ENCODE assay signal across 24 cellular contexts in the genomic region with DNA sequence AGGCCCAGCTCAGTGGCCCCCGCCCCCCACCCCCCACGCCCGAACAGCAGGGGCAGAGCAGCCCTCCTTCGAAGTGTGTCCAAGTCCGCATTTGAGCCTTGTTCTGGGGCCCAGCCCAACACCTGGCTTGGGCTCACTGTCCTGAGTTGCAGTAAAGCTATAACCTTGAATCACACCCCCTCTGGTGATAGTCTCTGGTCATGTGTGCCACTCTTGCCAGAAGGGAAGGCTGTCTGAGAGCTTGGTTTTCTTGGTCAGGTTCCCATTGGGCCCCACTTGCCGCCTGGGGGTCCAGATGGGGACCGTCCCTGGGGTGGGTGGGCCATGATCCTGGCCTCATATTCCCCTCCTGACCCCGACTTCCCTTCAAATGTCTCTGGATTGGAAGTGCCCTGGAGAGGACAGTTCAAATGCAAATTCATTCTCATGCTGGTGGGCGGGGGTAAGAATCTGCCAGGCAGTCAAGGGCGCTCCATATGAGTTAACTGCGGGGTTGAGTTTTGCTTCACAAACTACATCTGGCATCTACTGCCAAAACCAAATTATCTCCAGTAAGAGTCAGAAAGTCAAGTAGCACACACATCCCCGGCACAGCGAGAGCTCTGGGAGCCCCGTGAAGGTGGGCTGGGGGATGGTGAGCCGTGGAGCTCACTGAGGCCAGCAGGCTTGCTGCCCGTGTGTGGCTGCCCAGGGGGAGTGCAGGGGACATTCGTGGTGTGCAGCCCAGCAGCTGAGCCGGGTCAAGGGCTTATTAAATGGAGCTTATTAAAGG. TPM values are rescaled to one million over a fixed set of nuclear protein-coding genes. Genes with fewer than 3 reads are reported as not detected.
"Had no signal": no experiment of that assay in that cellular context is flagged by ENCODE, and none has a peak within 500 bp of the region (broad histone marks: within the 10 kb centered on the region; RNA-seq: fewer than 3 reads in every experiment).

No MANE protein-coding gene starts in this region.

- H3K36me3 Mint-ChIP-seq: activated naive CD4-positive, alpha-beta T cell treated with anti-CD3 and anti-CD28 coated beads, Interleukin-2, amount 50 U/mL, for 72 hours; mesothelial cell of epicardium; naive thymus-derived CD4-positive, alpha-beta T cell had no signal

- ATAC-seq: activated naive CD4-positive, alpha-beta T cell treated with anti-CD3 and anti-CD28 coated beads, Interleukin-2, amount 50 U/mL, for 72 hours; activated T-cell treated with anti-CD3 and anti-CD28 coated beads, Interleukin-2, amount 50 U/mL, for 72 hours; effector memory CD8-positive, alpha-beta T cell; heart left ventricle; left ventricle myocardium superior; naive thymus-derived CD4-positive, alpha-beta T cell; pancreas; psoas muscle; stimulated activated naive B cell treated with anti-CD40 and anti-IgM and Interleukin-4, amounts not matched to agents 10 μg/mL and 1 μg/mL and 100 μg/mL, for 72 hours had no signal

- H3K4me3 Mint-ChIP-seq: activated T-cell treated with anti-CD3 and anti-CD28 coated beads, Interleukin-2, amount 50 U/mL, for 72 hours; effector memory CD8-positive, alpha-beta T cell; mesothelial cell of epicardium; naive thymus-derived CD4-positive, alpha-beta T cell; stimulated activated naive B cell treated with anti-CD40 and anti-IgM and Interleukin-4, amounts not matched to agents 10 μg/mL and 1 μg/mL and 100 μg/mL, for 72 hours had no signal

- H3K27me3 ChIP-seq: pancreas, stomach, tibial artery had no signal

- H3K36me3 ChIP-seq: heart left ventricle, pancreas, stomach, tibial artery had no signal

- H3K9me3 ChIP-seq: heart left ventricle, pancreas, psoas muscle, stomach, tibial artery had no signal

- H3K9me3 Mint-ChIP-seq: activated naive CD4-positive, alpha-beta T cell treated with anti-CD3 and anti-CD28 coated beads, Interleukin-2, amount 50 U/mL, for 72 hours; activated T-cell treated with anti-CD3 and anti-CD28 coated beads, Interleukin-2, amount 50 U/mL, for 72 hours; effector memory CD8-positive, alpha-beta T cell; mesothelial cell of epicardium; naive thymus-derived CD4-positive, alpha-beta T cell; stimulated activated naive B cell treated with anti-CD40 and anti-IgM and Interleukin-4, amounts not matched to agents 10 μg/mL and 1 μg/mL and 100 μg/mL, for 72 hours had no signal

- DNase-seq: activated CD4-positive, alpha-beta T cell treated with anti-CD3 and anti-CD28 coated beads for 4 hours; activated CD4-positive, alpha-beta T cell treated with anti-CD3 and anti-CD28 coated beads, Interleukin-2, amount 50 U/mL, for 4 hours; activated naive CD4-positive, alpha-beta T cell; activated T-cell treated with anti-CD3 and anti-CD28 coated beads for 4 hours; activated T-cell treated with anti-CD3 and anti-CD28 coated beads, Interleukin-2, amount 50 U/mL, for 72 hours; cortex of kidney; effector memory CD8-positive, alpha-beta T cell; erythroblast; hypothalamus; left ventricle myocardium superior; mammary epithelial cell; naive thymus-derived CD4-positive, alpha-beta T cell; stimulated activated CD4-positive, alpha-beta T cell treated with anti-CD3 and anti-CD28 coated beads, Interleukin-15, amount 100 ng/mL, for 24 hours; stimulated activated CD4-positive, alpha-beta T cell treated with anti-CD3 and anti-CD28 coated beads, Interleukin-2, amount 100 ng/mL, for 24 hours; stimulated activated naive B cell treated with anti-CD40 and anti-IgM and Interleukin-4, amounts not matched to agents 10 μg/mL and 1 μg/mL and 100 μg/mL, for 72 hours; stomach; T-helper 1 cell; tibial artery had no signal

- H3K4me1 Mint-ChIP-seq: mesothelial cell of epicardium; naive thymus-derived CD4-positive, alpha-beta T cell; stimulated activated naive B cell treated with anti-CD40 and anti-IgM and Interleukin-4, amounts not matched to agents 10 μg/mL and 1 μg/mL and 100 μg/mL, for 72 hours had no signal

- H3K27ac Mint-ChIP-seq: activated naive CD4-positive, alpha-beta T cell treated with anti-CD3 and anti-CD28 coated beads, Interleukin-2, amount 50 U/mL, for 72 hours; activated T-cell treated with anti-CD3 and anti-CD28 coated beads, Interleukin-2, amount 50 U/mL, for 72 hours; effector memory CD8-positive, alpha-beta T cell; mesothelial cell of epicardium; naive thymus-derived CD4-positive, alpha-beta T cell; stimulated activated naive B cell treated with anti-CD40 and anti-IgM and Interleukin-4, amounts not matched to agents 10 μg/mL and 1 μg/mL and 100 μg/mL, for 72 hours had no signal

- H3K27ac ChIP-seq: heart left ventricle, pancreas, psoas muscle, stomach, tibial artery had no signal

- H3K4me1 ChIP-seq: heart left ventricle, pancreas, psoas muscle, stomach, tibial artery had no signal

- H3K4me3 ChIP-seq: heart left ventricle, pancreas, psoas muscle, smooth muscle cell, stomach, tibial artery had no signal

- H3K4me2 ChIP-seq: smooth muscle cell had no signal

RNA-seq across cellular contexts. Expression of gene B3GAT1, which starts 35.7 kb away (rescaled TPM):
- total RNA-seq: smooth muscle cell had no signal
